In the genomic region with DNA sequence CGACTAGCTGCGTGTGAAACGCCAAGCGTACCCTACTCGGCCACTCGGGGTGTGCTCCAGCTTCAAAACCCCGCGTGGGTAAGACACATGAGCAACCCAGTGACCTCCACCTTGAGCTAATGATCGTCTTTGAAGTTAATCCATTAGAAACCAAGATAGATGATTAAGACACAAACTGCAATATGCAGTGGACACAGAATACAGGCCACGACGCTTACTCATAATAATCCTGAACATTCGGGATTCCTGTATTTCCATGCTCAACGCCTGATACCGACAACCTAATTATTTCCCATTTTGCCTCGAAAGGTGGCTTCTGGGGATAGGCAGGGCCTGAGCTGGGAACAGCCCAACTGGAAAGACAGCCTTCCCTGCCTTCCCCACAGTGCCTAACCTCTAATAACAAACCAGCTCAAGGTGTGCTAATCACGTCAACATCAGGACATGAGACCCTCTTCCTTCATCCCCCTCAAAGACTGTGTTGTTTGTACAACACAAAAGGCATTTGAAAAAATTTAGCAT, we compare ENCODE assay signal across 8 cellular contexts. TPM values are rescaled to one million over a fixed set of nuclear protein-coding genes. Genes with fewer than 3 reads are reported as not detected.
DNase-seq lines count a peak whose midpoint lies in the region; ATAC-seq and TF ChIP-seq lines count a peak whose summit lies in the region.

No MANE protein-coding gene starts in this region.

- peaks cover 18% of the 10 kb centered on the region for H3K36me3 Mint-ChIP-seq in Calu3 (ENCODE audit: insufficient read depth, unreplicated experiment)
- H3K36me3 Mint-ChIP-seq in effector memory CD8-positive, alpha-beta T cell (ENCODE audit: insufficient read depth) = peaks cover 27% of the 10 kb centered on the region

- no peak overlapping the region for H3K18ac ChIP-seq in neuronal stem cell (ENCODE audit: low read length)

- H2BK15ac ChIP-seq in neuronal stem cell (ENCODE audit: low read length) = no peak overlapping the region

- no peak overlapping the region for H2AK5ac ChIP-seq in neuronal stem cell (ENCODE audit: low read depth, low read length)

- no peak overlapping the region for H3K14ac ChIP-seq in neuronal stem cell (ENCODE audit: low read length)

- H3K9ac ChIP-seq in neuronal stem cell (ENCODE audit: low read depth, low read length, poor library complexity) = no peak overlapping the region

- H3K27ac Mint-ChIP-seq in Calu3 (ENCODE audit: unreplicated experiment) = peak overlapping the region; percentile 73
- H3K27ac Mint-ChIP-seq in effector memory CD8-positive, alpha-beta T cell = no peak overlapping the region

- intact Hi-C loops in Calu3 (cut with micrococcal nuclease; ENCODE audit: unreplicated experiment) = no loop called here

- TF ChIP-seq CTCF in Calu3 (IDR thresholded peaks at IDR 0.05; ENCODE audit: unreplicated experiment) = no peak
- TF ChIP-seq CTCF in GM10248 (IDR thresholded peaks at IDR 0.05; ENCODE audit: control extremely low read depth, extremely low read depth, low read depth, missing control alignments) = no peak

- H3K4me3 ChIP-seq in MG63 (peak overlapping the region; percentile 37), neuronal stem cell (ENCODE audit: low read length in 2 of 2) (peak overlapping the region; percentile 53 to 76)

- no peak overlapping the region for H3K23ac ChIP-seq in neuronal stem cell (ENCODE audit: low read depth, low read length, poor library complexity)

- POLR2A ChIA-PET in GM10248 (lab: Yijun Ruan, JAX) = interaction anchor here (0.6 kb wide), 1 partner anchor 464 kb away, joined by 10 read pairs; no protein-coding TSS in a partner anchor

- no peak overlapping the region for H2BK120ac ChIP-seq in neuronal stem cell (ENCODE audit: low read depth, low read length)

- no peaks in the 10 kb centered on the region for H3K27me3 Mint-ChIP-seq in Calu3 (ENCODE audit: unreplicated experiment)
- H3K27me3 Mint-ChIP-seq in effector memory CD8-positive, alpha-beta T cell = no peaks in the 10 kb centered on the region

- ATAC-seq in effector memory CD8-positive, alpha-beta T cell (replicated peaks) = no peak
- ATAC-seq in HG03097 (IDR thresholded peaks at IDR 0.05; ENCODE audit: low FRiP score, unreplicated experiment) (no peak), GM18909 (IDR thresholded peaks at IDR 0.05; ENCODE audit: poor library complexity, unreplicated experiment) (no peak)

- H3K4me1 Mint-ChIP-seq in Calu3 (ENCODE audit: low read depth, unreplicated experiment) = peaks cover 27% of the 10 kb centered on the region
- peaks cover 13 to 15% of the 10 kb centered on the region in 2 donors for H3K4me1 Mint-ChIP-seq in effector memory CD8-positive, alpha-beta T cell (ENCODE audit: low read depth in 2 of 2)

- H3K79me1 ChIP-seq in neuronal stem cell (ENCODE audit: low read depth, low read length) = peaks cover 4% of the 10 kb centered on the region

- H4K8ac ChIP-seq in neuronal stem cell (ENCODE audit: low read depth, low read length) = no peak overlapping the region

- WGBS in neuronal stem cell (ENCODE audit: extremely low coverage in 2 of 2, insufficient read length in 2 of 2, insufficient replicate concordance in 1 of 2), 2 donors = no CpG with 5 or more reads among the region's 16 CpGs

- BruUV-seq in Calu3 (replicated peaks; lab: Mats Ljungman, UMichigan) = no TSS peak

- H3K4me3 Mint-ChIP-seq in Calu3 (ENCODE audit: low read depth, unreplicated experiment) = peak overlapping the region; percentile 54
- H3K4me3 Mint-ChIP-seq in effector memory CD8-positive, alpha-beta T cell = peak overlapping the region; percentile 79 to 80

- H3K9me3 Mint-ChIP-seq in Calu3 (ENCODE audit: low read depth, unreplicated experiment) = no peaks in the 10 kb centered on the region
- H3K9me3 Mint-ChIP-seq in effector memory CD8-positive, alpha-beta T cell = no peaks in the 10 kb centered on the region

- peak overlapping the region; percentile 86 for H3K4me2 ChIP-seq in neuronal stem cell (ENCODE audit: insufficient read depth, low read length, poor library complexity, severe bottlenecking)

- no peak overlapping the region for H3K27ac ChIP-seq in neuronal stem cell (replicated peaks; ENCODE audit: low read length)

- H2AFZ ChIP-seq in neuronal stem cell (ENCODE audit: low read length) = peak overlapping the region; percentile 76

- CTCF ChIA-PET in Calu3 (lab: Charles Lee) = interaction anchor here (0.6 to 1.0 kb wide), 3 partner anchors 18 to 372 kb away, joined by 3 to 6 read pairs (median 4); no protein-coding TSS in a partner anchor
- CTCF ChIA-PET in GM10248 (lab: Yijun Ruan, JAX) = interaction anchor here (0.7 to 2.6 kb wide), 4 partner anchors 10 to 42 kb away, joined by 3 to 8 read pairs (median 6); a partner anchor contains a TSS

- H2BK5ac ChIP-seq in neuronal stem cell (ENCODE audit: low read length) = no peak overlapping the region

- no peak overlapping the region for H3K4ac ChIP-seq in neuronal stem cell (ENCODE audit: low read length)

- peaks cover 10% of the 10 kb centered on the region in 2 donors for H3K4me1 ChIP-seq in neuronal stem cell (ENCODE audit: control insufficient read depth in 2 of 2, insufficient read depth in 1 of 2, low read depth in 1 of 2, low read length in 2 of 2)

- H3K27me3 ChIP-seq in MG63 (no peaks in the 10 kb centered on the region), neuronal stem cell (ENCODE audit: control insufficient read depth in 3 of 3, insufficient read depth in 3 of 3, low read depth in 1 of 3, low read length in 3 of 3) (no peaks in the 10 kb centered on the region)

- no peak overlapping the region for H2BK12ac ChIP-seq in neuronal stem cell (ENCODE audit: low read length)

- H3K36me3 ChIP-seq in MG63 (peaks cover 81% of the 10 kb centered on the region), neuronal stem cell (replicated peaks in 1 of 2; ENCODE audit: control insufficient read depth in 2 of 2, insufficient read depth in 2 of 2, low read length in 2 of 2) (peaks cover 7 to 52% of the 10 kb centered on the region in 2 donors)

- no peak for DNase-seq in Calu3
- DNase-seq in MG63 = no peak
- DNase-seq in effector memory CD8-positive, alpha-beta T cell = no peak
- DNase-seq in neuronal stem cell (ENCODE audit: low spot score) = no peak
- DNase-seq in NCI-H128 (lab: John Stamatoyannopoulos, UW; ENCODE audit: unreplicated experiment) = no peak
- DNase-seq in GM10248 (ENCODE audit: extremely low spot score) = no peak

- H3K9me3 ChIP-seq in MG63 (no peaks in the 10 kb centered on the region), neuronal stem cell (replicated peaks in 1 of 2; ENCODE audit: control insufficient read depth in 2 of 2, insufficient read depth in 1 of 2, low read depth in 1 of 2, low read length in 2 of 2) (no peaks in the 10 kb centered on the region)

- no peak overlapping the region for H4K91ac ChIP-seq in neuronal stem cell (ENCODE audit: low read depth, low read length, poor library complexity)

RNA-seq across cellular contexts. Expression of a gene that starts 0.5 kb away (rescaled TPM):
- total RNA-seq in Calu3 (2022) = 30.4 and 32.6 TPM in 2 replicates
- total RNA-seq in MG63 (2014; rRNA removed; shearing (Covaris generic); ENCODE audit: low replicate concordance) = 589 and 616 TPM in 2 replicates
- polyA plus RNA-seq in neuronal stem cell (2013, experiment 1 of 2) = 45.8 TPM
- polyA plus RNA-seq in neuronal stem cell (2013, experiment 2 of 2) = 46.2 TPM

RNA-seq across cellular contexts. Expression of a gene that starts 42.0 kb away (rescaled TPM):
- 72.2 and 73.5 TPM in 2 replicates for total RNA-seq in Calu3 (2022)
- total RNA-seq in MG63 (2014; rRNA removed; shearing (Covaris generic); ENCODE audit: low replicate concordance) = 106 and 146 TPM in 2 replicates
- 39.0 TPM for polyA plus RNA-seq in neuronal stem cell (2013, experiment 1 of 2)
- polyA plus RNA-seq in neuronal stem cell (2013, experiment 2 of 2) = 41.7 TPM

Comparison
In these comparisons a context has a peak if more than half of its experiments do, and no peak if none do; other contexts are left out.
1. RNA of a gene that starts 0.5 kb away (total RNA-seq): 589 to 616 TPM in MG63; 30.4 to 32.6 TPM in Calu3; every median in the first group is over 10 times any median in the second.